1 cellular context compared by ENCODE assay signal in the genomic region with DNA sequence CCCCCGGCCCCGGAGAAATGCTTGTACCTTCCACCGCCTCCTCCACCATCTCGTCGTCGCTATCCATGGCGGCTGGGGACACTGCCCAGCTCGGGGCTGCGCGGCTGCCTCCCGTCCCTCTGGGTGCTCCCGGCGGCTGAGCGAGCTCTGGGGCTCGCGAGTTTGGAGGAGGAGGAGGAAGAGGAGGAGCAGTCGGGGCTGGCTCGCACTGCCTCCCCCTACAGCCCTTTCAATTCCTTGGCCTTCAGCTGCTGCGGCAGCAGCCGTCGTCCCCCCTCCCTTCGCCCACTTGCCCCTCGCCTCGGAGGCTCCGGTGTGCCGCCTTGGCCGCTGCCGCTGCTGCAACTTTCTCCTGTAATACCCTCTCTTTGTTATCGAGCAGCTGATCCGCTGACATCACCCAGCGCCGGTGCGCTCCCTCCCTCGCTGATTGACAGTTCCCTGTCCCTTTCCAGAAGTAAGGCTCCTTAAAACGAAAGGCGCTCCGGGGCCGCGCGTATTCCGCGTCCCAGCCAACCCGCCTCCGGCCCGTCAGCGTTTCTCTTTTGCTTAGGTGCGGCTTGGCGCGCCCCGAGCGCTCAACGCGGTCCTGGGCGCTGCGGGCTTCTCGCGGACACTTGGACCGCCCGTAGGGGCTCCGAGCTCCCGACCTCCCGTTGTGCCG.
TF ChIP-seq lines count a peak whose summit lies in the region.

Gene SETD7 (minus strand): TSS at position 149 of the 664 bp plus-strand sequence. CDS start 82 bp downstream, at position 67.

TF ChIP-seq in WTC11, 78 proteins besides CTCF, POLR2A, EP300 and RAD21 (continued from another document):
- TF ChIP-seq, protein P1, sequence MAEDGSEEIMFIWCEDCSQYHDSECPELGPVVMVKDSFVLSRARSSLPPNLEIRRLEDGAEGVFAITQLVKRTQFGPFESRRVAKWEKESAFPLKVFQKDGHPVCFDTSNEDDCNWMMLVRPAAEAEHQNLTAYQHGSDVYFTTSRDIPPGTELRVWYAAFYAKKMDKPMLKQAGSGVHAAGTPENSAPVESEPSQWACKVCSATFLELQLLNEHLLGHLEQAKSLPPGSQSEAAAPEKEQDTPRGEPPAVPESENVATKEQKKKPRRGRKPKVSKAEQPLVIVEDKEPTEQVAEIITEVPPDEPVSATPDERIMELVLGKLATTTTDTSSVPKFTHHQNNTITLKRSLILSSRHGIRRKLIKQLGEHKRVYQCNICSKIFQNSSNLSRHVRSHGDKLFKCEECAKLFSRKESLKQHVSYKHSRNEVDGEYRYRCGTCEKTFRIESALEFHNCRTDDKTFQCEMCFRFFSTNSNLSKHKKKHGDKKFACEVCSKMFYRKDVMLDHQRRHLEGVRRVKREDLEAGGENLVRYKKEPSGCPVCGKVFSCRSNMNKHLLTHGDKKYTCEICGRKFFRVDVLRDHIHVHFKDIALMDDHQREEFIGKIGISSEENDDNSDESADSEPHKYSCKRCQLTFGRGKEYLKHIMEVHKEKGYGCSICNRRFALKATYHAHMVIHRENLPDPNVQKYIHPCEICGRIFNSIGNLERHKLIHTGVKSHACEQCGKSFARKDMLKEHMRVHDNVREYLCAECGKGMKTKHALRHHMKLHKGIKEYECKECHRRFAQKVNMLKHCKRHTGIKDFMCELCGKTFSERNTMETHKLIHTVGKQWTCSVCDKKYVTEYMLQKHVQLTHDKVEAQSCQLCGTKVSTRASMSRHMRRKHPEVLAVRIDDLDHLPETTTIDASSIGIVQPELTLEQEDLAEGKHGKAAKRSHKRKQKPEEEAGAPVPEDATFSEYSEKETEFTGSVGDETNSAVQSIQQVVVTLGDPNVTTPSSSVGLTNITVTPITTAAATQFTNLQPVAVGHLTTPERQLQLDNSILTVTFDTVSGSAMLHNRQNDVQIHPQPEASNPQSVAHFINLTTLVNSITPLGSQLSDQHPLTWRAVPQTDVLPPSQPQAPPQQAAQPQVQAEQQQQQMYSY (CRISPR knock-in tag; IDR thresholded peaks at IDR 0.05): no peak
- TF ChIP-seq EMX1 (CRISPR knock-in tag; IDR thresholded peaks at IDR 0.05): no peak
- TF ChIP-seq, protein P2, sequence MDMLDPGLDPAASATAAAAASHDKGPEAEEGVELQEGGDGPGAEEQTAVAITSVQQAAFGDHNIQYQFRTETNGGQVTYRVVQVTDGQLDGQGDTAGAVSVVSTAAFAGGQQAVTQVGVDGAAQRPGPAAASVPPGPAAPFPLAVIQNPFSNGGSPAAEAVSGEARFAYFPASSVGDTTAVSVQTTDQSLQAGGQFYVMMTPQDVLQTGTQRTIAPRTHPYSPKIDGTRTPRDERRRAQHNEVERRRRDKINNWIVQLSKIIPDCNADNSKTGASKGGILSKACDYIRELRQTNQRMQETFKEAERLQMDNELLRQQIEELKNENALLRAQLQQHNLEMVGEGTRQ (CRISPR knock-in tag; IDR thresholded peaks at IDR 0.05): peak; percentile 8; the same call in 1 of the 2 replicates
- no peak for TF ChIP-seq GABPB1 (CRISPR knock-in tag; IDR thresholded peaks at IDR 0.05)
- TF ChIP-seq SMAD3 (CRISPR knock-in tag; IDR thresholded peaks at IDR 0.05; ENCODE audit: borderline replicate concordance): 0 out of 2 replicates have a peak, but pooled peaks have one; percentile 55
- TF ChIP-seq TEAD1 (CRISPR knock-in tag; IDR thresholded peaks at IDR 0.05): no peak
- TF ChIP-seq ZSCAN18 (CRISPR knock-in tag; IDR thresholded peaks at IDR 0.05): no peak
- TF ChIP-seq, protein P3, sequence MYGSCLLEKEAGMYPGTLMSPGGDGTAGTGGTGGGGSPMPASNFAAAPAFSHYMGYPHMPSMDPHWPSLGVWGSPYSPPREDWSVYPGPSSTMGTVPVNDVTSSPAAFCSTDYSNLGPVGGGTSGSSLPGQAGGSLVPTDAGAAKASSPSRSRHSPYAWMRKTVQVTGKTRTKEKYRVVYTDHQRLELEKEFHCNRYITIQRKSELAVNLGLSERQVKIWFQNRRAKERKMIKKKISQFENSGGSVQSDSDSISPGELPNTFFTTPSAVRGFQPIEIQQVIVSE (CRISPR knock-in tag; IDR thresholded peaks at IDR 0.05; ENCODE audit: borderline replicate concordance): no peak
- TF ChIP-seq ARID4B (CRISPR knock-in tag; IDR thresholded peaks at IDR 0.05; ENCODE audit: borderline replicate concordance): 0 out of 2 replicates have a peak, but pooled peaks have one; percentile 55
- no peak for TF ChIP-seq ZNF671 (CRISPR knock-in tag; IDR thresholded peaks at IDR 0.05)
- TF ChIP-seq NFYB (CRISPR knock-in tag; conservative IDR thresholded peaks at IDR 0.05; ENCODE audit: low read depth): 0 out of 2 replicates have a peak, but pooled peaks have one; percentile 16
- TF ChIP-seq RELA (CRISPR knock-in tag; IDR thresholded peaks at IDR 0.05; ENCODE audit: borderline replicate concordance): no peak
- peak; percentile 92 for TF ChIP-seq ZNF263 (CRISPR knock-in tag; IDR thresholded peaks at IDR 0.05; ENCODE audit: low read depth)
- TF ChIP-seq HMGXB4 (CRISPR knock-in tag; IDR thresholded peaks at IDR 0.05): no peak
- TF ChIP-seq ZMAT4 (CRISPR knock-in tag; IDR thresholded peaks at IDR 0.05): no peak
- no peak for TF ChIP-seq ZBTB43 (CRISPR knock-in tag; IDR thresholded peaks at IDR 0.05)
- TF ChIP-seq TCF7 (CRISPR knock-in tag; IDR thresholded peaks at IDR 0.05; ENCODE audit: low read depth): no peak
- TF ChIP-seq ETV6 (CRISPR knock-in tag; IDR thresholded peaks at IDR 0.05): peak; percentile 65; the same call in 1 of the 2 replicates
- no peak for TF ChIP-seq SOX15 (CRISPR knock-in tag; IDR thresholded peaks at IDR 0.05)
